ENCODE assay signal across 8 cellular contexts in genomic region chr14:93994919-93995682, GRCh38. TPM values are rescaled to one million over a fixed set of nuclear protein-coding genes. Genes with fewer than 3 reads are reported as not detected.
DNase-seq lines count a peak whose midpoint lies in the region; ATAC-seq and TF ChIP-seq lines count a peak whose summit lies in the region.

No MANE protein-coding gene starts in this region.

- ATAC-seq in HG02642 (IDR thresholded peaks at IDR 0.05; ENCODE audit: poor library complexity, unreplicated experiment) (no peak), GM18873 (IDR thresholded peaks at IDR 0.05; ENCODE audit: low FRiP score, unreplicated experiment) (no peak)

- no peak overlapping the region for H4K91ac ChIP-seq in H9 (ENCODE audit: insufficient read length, low read depth, low read length)

- no peak overlapping the region for H4K8ac ChIP-seq in H9 (replicated peaks; ENCODE audit: insufficient read length, low read depth, low read length)

- H3K18ac ChIP-seq in H9 (ENCODE audit: insufficient read length, low read depth, low read length), result no peak overlapping the region

- no peaks in the 10 kb centered on the region for H3F3A ChIP-seq in neural progenitor cell (ENCODE audit: low read depth)

- no peak overlapping the region for H3K4ac ChIP-seq in H9 (ENCODE audit: low read depth, low read length)

- no peaks in the 10 kb centered on the region for H3K79me1 ChIP-seq in H9 (ENCODE audit: insufficient read depth, low read depth, low read length, poor library complexity, severe bottlenecking)

- H3K4me1 Mint-ChIP-seq in neural progenitor cell, result peaks cover 10% of the 10 kb centered on the region
- H3K4me1 Mint-ChIP-seq in H9, result peaks cover 0 to 32% of the 10 kb centered on the region in 2 experiments; a peak in 2 of 4 replicates

- H3K79me2 ChIP-seq in neural progenitor cell (ENCODE audit: low read depth) (no peaks in the 10 kb centered on the region), H9 (ENCODE audit: insufficient read depth, low read length) (no peaks in the 10 kb centered on the region)

- H3K27me3 ChIP-seq in neural progenitor cell (no peaks in the 10 kb centered on the region), H9 (ENCODE audit: insufficient read depth, low read length) (no peaks in the 10 kb centered on the region)
- no peaks in the 10 kb centered on the region for H3K27me3 ChIP-seq in effector memory CD4-positive, alpha-beta T cell (replicated peaks; ENCODE audit: control insufficient read depth, insufficient read depth, low read length, poor library complexity, severe bottlenecking)

- H3T11ph ChIP-seq in H9 (ENCODE audit: low read length), result no peak overlapping the region

- H2BK15ac ChIP-seq in H9 (ENCODE audit: low read depth, low read length), result no peak overlapping the region

- H2AFZ ChIP-seq in neural progenitor cell (replicated peaks) (no peak overlapping the region), H9 (ENCODE audit: low read length) (no peak overlapping the region)

- H3K56ac ChIP-seq in H9 (ENCODE audit: insufficient read length, low read depth, low read length), result no peak overlapping the region

- H3K36me3 Mint-ChIP-seq in neural progenitor cell (no peaks in the 10 kb centered on the region), H9 (ENCODE audit: insufficient read depth in 1 of 3, low read depth in 3 of 3) (no peaks in the 10 kb centered on the region; a peak in 1 of 7 replicates)

- no peak overlapping the region for H3K14ac ChIP-seq in H9 (ENCODE audit: insufficient read depth, low read length)

- H3K9me3 Mint-ChIP-seq in neural progenitor cell, result no peaks in the 10 kb centered on the region
- H3K9me3 Mint-ChIP-seq in H9, result no peaks in the 10 kb centered on the region; a peak in 1 of 5 replicates

- no CpG with 5 or more reads among the region's 13 CpGs for WGBS in H9 (ENCODE audit: extremely low coverage, insufficient read length, low lambda C conversion rate)

- no peak overlapping the region for H3K23ac ChIP-seq in H9 (ENCODE audit: insufficient read length, low read depth, low read length)

- H4K20me1 ChIP-seq in neural progenitor cell (ENCODE audit: low read depth) (no peaks in the 10 kb centered on the region), H9 (ENCODE audit: control insufficient read depth, insufficient read depth, insufficient read length) (no peaks in the 10 kb centered on the region)

- H3K27ac ChIP-seq in neural progenitor cell (no peak overlapping the region), H9 (ENCODE audit: insufficient read length, low read depth, low read length) (no peak overlapping the region)
- no peak overlapping the region for H3K27ac ChIP-seq in effector memory CD4-positive, alpha-beta T cell (ENCODE audit: insufficient read depth, low read length, poor library complexity, severe bottlenecking)

- H2BK20ac ChIP-seq in H9 (ENCODE audit: low read depth, low read length, poor library complexity, severe bottlenecking), result no peak overlapping the region

- H3K27ac Mint-ChIP-seq in neural progenitor cell, result peak overlapping the region; percentile 8
- no peak overlapping the region; a peak in 1 of 7 replicates for H3K27ac Mint-ChIP-seq in H9

- H2BK5ac ChIP-seq in H9 (ENCODE audit: insufficient read length, low read length), result no peak overlapping the region

- no peak overlapping the region for H2AK5ac ChIP-seq in H9 (ENCODE audit: insufficient read length, low read length)

- peaks cover 9% of the 10 kb centered on the region for H3K27me3 Mint-ChIP-seq in neural progenitor cell (ENCODE audit: insufficient read depth, low read depth)
- peaks cover 10% of the 10 kb centered on the region for H3K27me3 Mint-ChIP-seq in H9 (ENCODE audit: low read depth)

- no peak overlapping the region for H2BK120ac ChIP-seq in H9 (ENCODE audit: low read depth, low read length, poor library complexity, severe bottlenecking)

- H2BK12ac ChIP-seq in H9 (ENCODE audit: insufficient read length, low read depth, low read length), result no peak overlapping the region

- DNase-seq in AG10803 (ENCODE audit: low read depth), result peak; percentile 86
- DNase-seq in NCI-H446 treated with DMSO at 0.1 percent for 48 hours (lab: John Stamatoyannopoulos, UW), result peak; percentile 54
- peak; percentile 89 for DNase-seq in astrocyte of the hippocampus (ENCODE audit: low read depth, low spot score)
- DNase-seq in neural progenitor cell (ENCODE audit: low spot score), result no peak
- DNase-seq in H9, result no peak
- DNase-seq in effector memory CD4-positive, alpha-beta T cell, result no peak

- TF ChIP-seq CTCF in AG10803 (conservative IDR thresholded peaks at IDR 0.05; ENCODE audit: low read length) (no peak), neural progenitor cell (IDR thresholded peaks at IDR 0.05) (no peak), H9 (conservative IDR thresholded peaks at IDR 0.05) (no peak)

- no peak overlapping the region for H4K5ac ChIP-seq in H9 (ENCODE audit: insufficient read length, low read depth, low read length)

- no peaks in the 10 kb centered on the region for H3K23me2 ChIP-seq in H9 (ENCODE audit: insufficient read length, low read depth, low read length, poor library complexity, severe bottlenecking)

- H3K36me3 ChIP-seq in neural progenitor cell, result no peaks in the 10 kb centered on the region
- no peaks in the 10 kb centered on the region for H3K36me3 ChIP-seq in effector memory CD4-positive, alpha-beta T cell (ENCODE audit: control insufficient read depth, insufficient read depth, low read length)

- peaks cover 11% of the 10 kb centered on the region for H3K4me1 ChIP-seq in neural progenitor cell
- H3K4me1 ChIP-seq in H9 (ENCODE audit: insufficient read depth, low read length), result no peaks in the 10 kb centered on the region
- H3K4me1 ChIP-seq in effector memory CD4-positive, alpha-beta T cell (ENCODE audit: control insufficient read depth, insufficient read depth, low read length, poor library complexity, severe bottlenecking), result no peaks in the 10 kb centered on the region

- H3K9ac ChIP-seq in neural progenitor cell (no peak overlapping the region), H9 (ENCODE audit: extremely low read depth, insufficient read length, low read length) (no peak overlapping the region)

- H3K4me3 Mint-ChIP-seq in neural progenitor cell (no peak overlapping the region), H9 (no peak overlapping the region)

- H3K4me3 ChIP-seq in AG10803 (ENCODE audit: low read length) (0 out of 2 replicates have a peak overlapping the region, but pooled peaks have one; percentile 5), neural progenitor cell (no peak overlapping the region)
- no peak overlapping the region for H3K4me3 ChIP-seq in effector memory CD4-positive, alpha-beta T cell (ENCODE audit: insufficient read depth, low read depth, low read length, poor library complexity, severe bottlenecking)

- H3K9me3 ChIP-seq in neural progenitor cell (ENCODE audit: low read depth), result no peaks in the 10 kb centered on the region
- H3K9me3 ChIP-seq in H9 (ENCODE audit: control insufficient read depth, low read depth, low read length), result no peaks in the 10 kb centered on the region
- no peaks in the 10 kb centered on the region for H3K9me3 ChIP-seq in effector memory CD4-positive, alpha-beta T cell (ENCODE audit: control insufficient read depth, low read length)

- H3K4me2 ChIP-seq in neural progenitor cell, result no peak overlapping the region
- no peak overlapping the region for H3K4me2 ChIP-seq in H9 (ENCODE audit: insufficient read depth, insufficient read length, low read length)

RNA-seq across cellular contexts. Expression of gene CCDC197, which starts 2.0 kb away (rescaled TPM):
- not detected in 2 replicates for total RNA-seq in neural progenitor cell (ENCODE audit: low replicate concordance)
- total RNA-seq in H9 (2021), result not detected in 2 replicates

RNA-seq across cellular contexts. Expression of gene ASB2, which starts 18.7 kb away (rescaled TPM):
- total RNA-seq in neural progenitor cell (ENCODE audit: low replicate concordance) (0.62 TPM in 1 of 2 replicates, not detected in the other), H9 (2021) (0.35 and 1.3 TPM in 2 replicates)

RNA-seq across cellular contexts. Expression of gene OTUB2, which starts 31.0 kb away (rescaled TPM):
- total RNA-seq in neural progenitor cell (ENCODE audit: low replicate concordance) (6.8 and 9.6 TPM in 2 replicates), H9 (2021) (3.6 and 3.7 TPM in 2 replicates)

Comparison
In these comparisons a context has a peak if more than half of its experiments do, and no peak if none do; other contexts are left out.
1. DNase-seq: peak in AG10803 (single experiment), NCI-H446 treated with DMSO at 0.1 percent for 48 hours (single experiment) and astrocyte of the hippocampus (single experiment); none in neural progenitor cell (single experiment), H9 (single experiment) and effector memory CD4-positive, alpha-beta T cell (0 of 3).